ENCODE assay signal across 8 cellular contexts in the genomic region with DNA sequence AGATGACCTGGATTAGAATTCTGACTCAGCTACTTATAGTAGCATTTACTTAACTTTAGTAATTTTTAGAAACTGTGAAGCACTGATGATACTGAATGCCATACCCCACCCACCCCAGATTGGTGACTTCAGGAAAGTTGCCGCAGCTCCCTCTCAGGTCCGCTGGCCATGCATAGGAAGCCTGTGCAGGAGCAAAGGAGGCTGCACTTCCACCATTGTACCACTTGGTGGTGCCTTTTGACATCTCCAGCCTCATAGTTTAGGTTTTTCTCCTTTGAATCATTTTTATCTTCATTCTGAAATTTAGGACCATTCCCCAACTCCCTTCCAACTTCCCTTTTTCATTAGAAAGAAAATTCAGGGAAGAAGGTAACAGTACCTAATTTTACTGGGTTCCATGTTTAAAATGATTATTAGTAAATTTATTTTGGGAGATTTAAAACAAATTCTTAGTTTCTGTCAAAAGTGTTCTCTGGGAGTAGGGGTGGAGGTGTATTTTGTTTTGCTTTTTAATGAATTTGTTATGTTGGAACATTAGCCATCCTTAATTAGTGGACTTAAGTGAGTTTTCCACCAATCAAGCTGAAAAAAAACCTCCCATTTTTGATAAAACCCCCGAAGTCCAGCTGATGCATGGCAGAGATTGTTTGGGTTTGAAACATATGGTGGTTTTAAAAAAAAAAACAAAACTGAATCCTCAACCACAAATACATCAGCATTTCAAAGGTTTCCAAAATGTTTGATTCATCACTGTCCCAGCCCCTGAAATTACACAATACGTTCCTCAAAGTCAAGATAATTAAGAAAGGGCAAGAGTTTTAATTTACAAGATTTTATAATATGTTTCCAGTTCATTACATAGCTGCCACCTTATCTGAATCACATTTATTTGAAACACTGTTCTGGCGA.
DNase-seq lines count a peak whose midpoint lies in the region; ATAC-seq and TF ChIP-seq lines count a peak whose summit lies in the region.

No MANE protein-coding gene starts in this region.

- ATAC-seq in GM18520 (IDR thresholded peaks at IDR 0.05; ENCODE audit: unreplicated experiment) (peak; percentile 66), HG03066 (IDR thresholded peaks at IDR 0.05; ENCODE audit: low read depth, unreplicated experiment) (peak; percentile 78)

- peaks cover 11% of the 10 kb centered on the region for H3K36me3 Mint-ChIP-seq in nephron (ENCODE audit: low read depth)

- no peak overlapping the region for H3K27ac Mint-ChIP-seq in nephron

- H3K4me3 Mint-ChIP-seq in nephron = no peak overlapping the region

- H3K4me3 ChIP-seq in epithelial cell of proximal tubule (ENCODE audit: low read depth, low read length) (no peak overlapping the region), tibial nerve (no peak overlapping the region)

- H3K4me1 ChIP-seq in tibial nerve = no peaks in the 10 kb centered on the region

- no peaks in the 10 kb centered on the region for H3K9me3 Mint-ChIP-seq in nephron

- H3K27ac ChIP-seq in tibial nerve = no peak overlapping the region

- WGBS in tibial nerve, 2 donors = 71 to 73% methylated on average over 5 of the region's 5 CpGs

- peaks cover 20% of the 10 kb centered on the region for H3K4me1 Mint-ChIP-seq in nephron

- TF ChIP-seq POLR2A in tibial nerve (IDR thresholded peaks at IDR 0.05) = no peak

- peak; percentile 98 for TF ChIP-seq CTCF in epithelial cell of proximal tubule (conservative IDR thresholded peaks at IDR 0.05; ENCODE audit: low read depth, low read length)
- TF ChIP-seq CTCF in nephron (IDR thresholded peaks at IDR 0.05; ENCODE audit: unreplicated experiment in 3 of 3) = peak; percentile 85 to 88 (median 87)
- TF ChIP-seq CTCF in tibial nerve (IDR thresholded peaks at IDR 0.05) = peak; percentile 55 to 88 (median 72)

- no peak for TF ChIP-seq EP300 in tibial nerve (IDR thresholded peaks at IDR 0.05)

- H3K27me3 ChIP-seq in tibial nerve = no peaks in the 10 kb centered on the region

- peaks cover 0 to 13% (median 4%) of the 10 kb centered on the region in 3 donors for H3K36me3 ChIP-seq in tibial nerve

- peak; percentile 63 for DNase-seq in Ammon's horn (ENCODE audit: low spot score)
- DNase-seq in NCI-H2227 treated with DMSO at 0.1 percent for 48 hours (lab: John Stamatoyannopoulos, UW) = peak; percentile 24
- DNase-seq in activated CD4-positive, alpha-beta T cell treated with anti-CD3 and anti-CD28 coated beads, Interleukin-2, amount 50 U/mL, for 48 hours = peak; percentile 48 to 60
- DNase-seq in epithelial cell of proximal tubule (ENCODE audit: low read depth) = no peak
- DNase-seq in tibial nerve (ENCODE audit: low spot score in 2 of 2) = peak; percentile 19 to 59

- H3K27me3 Mint-ChIP-seq in nephron (ENCODE audit: low read depth) = no peaks in the 10 kb centered on the region

- no peaks in the 10 kb centered on the region for H3K9me3 ChIP-seq in tibial nerve
